Comparison of ENCODE assay signal across 33 cellular contexts in the genomic region with DNA sequence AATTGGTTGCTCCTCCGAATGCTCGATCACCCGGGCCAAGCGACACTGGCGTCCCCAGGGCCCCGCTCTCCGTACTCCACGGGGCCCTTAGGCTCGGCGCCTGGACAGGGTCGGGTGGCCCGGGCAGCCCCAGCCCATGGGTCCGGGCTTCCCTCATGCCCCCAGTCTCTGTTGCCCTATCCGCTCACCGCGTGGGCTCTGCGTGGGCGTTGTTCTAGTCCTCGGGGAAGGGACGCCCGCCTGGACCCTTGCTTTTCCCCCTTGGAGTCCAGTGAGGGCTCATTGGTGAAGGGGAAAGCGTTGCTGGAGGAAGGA. TPM values are rescaled to one million over a fixed set of nuclear protein-coding genes. Genes with fewer than 3 reads are reported as not detected.
"Had no signal": no experiment of that assay in that cellular context is flagged by ENCODE, and none has a peak within 500 bp of the region (broad histone marks: within the 10 kb centered on the region; RNA-seq: fewer than 3 reads in every experiment).

No MANE protein-coding gene starts in this region.

- H3K27ac Mint-ChIP-seq: activated CD4-positive, alpha-beta memory T cell treated with anti-CD3 and anti-CD28 coated beads for 36 hours; activated CD4-positive, alpha-beta T cell treated with anti-CD3 and anti-CD28 coated beads for 36 hours; activated CD4-positive, alpha-beta T cell treated with anti-CD3 and anti-CD28 coated beads, Interleukin-2, amount 10 ng/mL, durations not matched to agents 24 days and 14 days; activated CD8-positive, alpha-beta memory T cell treated with anti-CD3 and anti-CD28 coated beads, Interleukin-2, amount 10 ng/mL, durations not matched to agents 7 days and 5 days; activated CD8-positive, alpha-beta T cell treated with anti-CD3 and anti-CD28 coated beads, Interleukin-2, amount 10 ng/mL, durations not matched to agents 7 days and 5 days; activated naive CD8-positive, alpha-beta T cell; activated T-cell treated with anti-CD3 and anti-CD28 coated beads, Interleukin-2, amount 50 U/mL, for 24 hours; activated T-cell treated with anti-CD3 and anti-CD28 coated beads, Interleukin-2, amount 50 U/mL, for 72 hours; effector memory CD8-positive, alpha-beta T cell; T-helper 17 cell; T-helper 2 cell treated with Interferon-gamma antibody and Interleukin-4, amounts not matched to agents 5 μg/mL and 100 μg/mL, for 36 hours had no signal

- H3K4me3 ChIP-seq: body of pancreas, esophagus muscularis mucosa, gastrocnemius medialis had no signal

- H3K4me1 Mint-ChIP-seq: activated CD4-positive, alpha-beta T cell treated with anti-CD3 and anti-CD28 coated beads for 36 hours; activated CD8-positive, alpha-beta memory T cell treated with anti-CD3 and anti-CD28 coated beads, Interleukin-2, amount 10 ng/mL, durations not matched to agents 7 days and 5 days; T-helper 17 cell had no signal

- H3K4me1 ChIP-seq: body of pancreas, foreskin keratinocyte, gastrocnemius medialis had no signal

- H3K27me3 ChIP-seq: body of pancreas, esophagus muscularis mucosa, foreskin keratinocyte, gastrocnemius medialis had no signal

- H3K36me3 ChIP-seq: gastrocnemius medialis had no signal

- H3K27ac ChIP-seq: body of pancreas, esophagus muscularis mucosa, foreskin keratinocyte, gastrocnemius medialis had no signal

- DNase-seq: activated CD4-positive, alpha-beta memory T cell treated with anti-CD3 and anti-CD28 coated beads for 36 hours; activated CD4-positive, alpha-beta T cell treated with anti-CD3 and anti-CD28 coated beads for 36 hours; activated CD4-positive, alpha-beta T cell treated with anti-CD3 and anti-CD28 coated beads, Interleukin-2, amount 10 ng/mL, durations not matched to agents 24 days and 14 days; activated CD4-positive, CD25-positive, alpha-beta regulatory T cell; activated CD4-positive, CD25-positive, alpha-beta regulatory T cell treated with anti-CD3 and anti-CD28 coated beads, Interleukin-2, amount 50 U/mL, for 72 hours; activated CD8-positive, alpha-beta memory T cell treated with anti-CD3 and anti-CD28 coated beads, Interleukin-2, amount 10 ng/mL, durations not matched to agents 7 days and 5 days; activated CD8-positive, alpha-beta memory T cell treated with anti-CD3 and anti-CD28 coated beads, Interleukin-2, amount 50 U/mL, for 4 hours; activated CD8-positive, alpha-beta T cell treated with anti-CD3 and anti-CD28 coated beads, Interleukin-2, amount 10 ng/mL, durations not matched to agents 7 days and 5 days; activated gamma-delta T cell; activated naive CD4-positive, alpha-beta T cell treated with anti-CD3 and anti-CD28 coated beads, Interleukin-2, amount 50 U/mL, for 16 hours; activated naive CD4-positive, alpha-beta T cell treated with Interleukin-2 at 50 U/mL for 16 hours; activated T-cell treated with anti-CD3 and anti-CD28 coated beads for 4 hours; activated T-cell treated with anti-CD3 and anti-CD28 coated beads, Interleukin-2, amount 50 U/mL, for 24 hours; activated T-cell treated with anti-CD3 and anti-CD28 coated beads, Interleukin-2, amount 50 U/mL, for 72 hours; amniotic stem cell; aorta; body of pancreas; caudate nucleus; cortex of kidney; dermis blood vessel endothelial cell; effector CD4-positive, alpha-beta T cell; effector memory CD8-positive, alpha-beta T cell; erythroblast; foreskin keratinocyte; gastrocnemius medialis; glutamatergic neuron; T-helper 1 cell; T-helper 17 cell; T1000 had no signal

- H3K4me3 Mint-ChIP-seq: activated CD4-positive, alpha-beta memory T cell treated with anti-CD3 and anti-CD28 coated beads for 36 hours; activated CD4-positive, alpha-beta T cell treated with anti-CD3 and anti-CD28 coated beads for 36 hours; activated CD4-positive, alpha-beta T cell treated with anti-CD3 and anti-CD28 coated beads, Interleukin-2, amount 10 ng/mL, durations not matched to agents 24 days and 14 days; activated CD8-positive, alpha-beta memory T cell treated with anti-CD3 and anti-CD28 coated beads, Interleukin-2, amount 10 ng/mL, durations not matched to agents 7 days and 5 days; activated CD8-positive, alpha-beta T cell treated with anti-CD3 and anti-CD28 coated beads, Interleukin-2, amount 10 ng/mL, durations not matched to agents 7 days and 5 days; activated naive CD8-positive, alpha-beta T cell; activated T-cell treated with anti-CD3 and anti-CD28 coated beads, Interleukin-2, amount 50 U/mL, for 24 hours; activated T-cell treated with anti-CD3 and anti-CD28 coated beads, Interleukin-2, amount 50 U/mL, for 72 hours; effector memory CD8-positive, alpha-beta T cell; T-helper 17 cell; T-helper 2 cell treated with Interferon-gamma antibody and Interleukin-4, amounts not matched to agents 5 μg/mL and 100 μg/mL, for 36 hours had no signal

- ATAC-seq: activated CD4-positive, alpha-beta T cell treated with anti-CD3 and anti-CD28 coated beads for 36 hours; activated CD8-positive, alpha-beta memory T cell treated with anti-CD3 and anti-CD28 coated beads, Interleukin-2, amount 10 ng/mL, durations not matched to agents 7 days and 5 days; activated CD8-positive, alpha-beta T cell treated with anti-CD3 and anti-CD28 coated beads, Interleukin-2, amount 10 ng/mL, durations not matched to agents 7 days and 5 days; activated T-cell treated with anti-CD3 and anti-CD28 coated beads, Interleukin-2, amount 50 U/mL, for 72 hours; body of pancreas; effector memory CD8-positive, alpha-beta T cell; foreskin keratinocyte; gastrocnemius medialis; T-helper 17 cell had no signal

- H3K9me3 Mint-ChIP-seq: activated CD4-positive, alpha-beta memory T cell treated with anti-CD3 and anti-CD28 coated beads for 36 hours; activated CD4-positive, alpha-beta T cell treated with anti-CD3 and anti-CD28 coated beads, Interleukin-2, amount 10 ng/mL, durations not matched to agents 24 days and 14 days; activated T-cell treated with anti-CD3 and anti-CD28 coated beads, Interleukin-2, amount 50 U/mL, for 24 hours; effector memory CD8-positive, alpha-beta T cell; T-helper 2 cell treated with Interferon-gamma antibody and Interleukin-4, amounts not matched to agents 5 μg/mL and 100 μg/mL, for 36 hours had no signal

- H3K27me3 Mint-ChIP-seq: activated CD4-positive, alpha-beta memory T cell treated with anti-CD3 and anti-CD28 coated beads for 36 hours; activated CD4-positive, alpha-beta T cell treated with anti-CD3 and anti-CD28 coated beads for 36 hours; activated CD8-positive, alpha-beta memory T cell treated with anti-CD3 and anti-CD28 coated beads, Interleukin-2, amount 10 ng/mL, durations not matched to agents 7 days and 5 days; activated naive CD8-positive, alpha-beta T cell; activated T-cell treated with anti-CD3 and anti-CD28 coated beads, Interleukin-2, amount 50 U/mL, for 24 hours; effector memory CD8-positive, alpha-beta T cell; T-helper 17 cell had no signal

- H3K9me3 ChIP-seq: body of pancreas, esophagus muscularis mucosa, gastrocnemius medialis had no signal

RNA-seq across cellular contexts. Expression of gene TDRD12, which starts 1.3 kb away (rescaled TPM):
- total RNA-seq: activated CD8-positive, alpha-beta memory T cell treated with anti-CD3 and anti-CD28 coated beads for 36 hours had no signal

RNA-seq across cellular contexts. Expression of gene RGS9BP, which starts 45.2 kb away (rescaled TPM):
- total RNA-seq: aorta, body of pancreas had no signal
